Comparison of ENCODE assay signal across 1 cellular context in the genomic region with DNA sequence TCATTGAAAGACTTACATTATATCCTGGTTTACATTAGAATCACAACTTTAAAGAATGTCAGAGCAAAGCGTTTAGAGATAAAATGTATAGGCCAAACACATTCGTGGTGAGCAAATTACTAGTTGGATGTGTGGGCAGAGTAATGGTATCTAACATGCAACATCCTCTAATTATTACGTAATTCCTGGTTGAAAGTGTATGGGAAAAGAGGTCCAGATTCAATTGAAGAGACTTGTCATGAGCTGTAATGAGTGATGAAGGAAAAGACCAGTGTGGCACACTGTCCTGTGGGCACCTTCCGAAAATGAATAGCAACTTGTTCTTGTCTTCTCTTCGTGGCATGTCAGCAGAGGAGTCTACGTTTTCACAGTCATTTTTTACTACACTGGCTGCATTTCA.
A peak's percentile ranks its signal among the peaks of the same experiment; 100 is the strongest.
TF ChIP-seq lines count a peak whose summit lies in the region.

No MANE protein-coding gene starts in this region.

TF ChIP-seq in IMR-90, 13 proteins besides CTCF, POLR2A, EP300 and RAD21:
- TF ChIP-seq CEBPB (IDR thresholded peaks at IDR 0.05; ENCODE audit: low read depth, low read length), result peak; percentile 95
- TF ChIP-seq RCOR1 (IDR thresholded peaks at IDR 0.05; ENCODE audit: insufficient replicate concordance, low read length), result no peak
